In the genomic region with DNA sequence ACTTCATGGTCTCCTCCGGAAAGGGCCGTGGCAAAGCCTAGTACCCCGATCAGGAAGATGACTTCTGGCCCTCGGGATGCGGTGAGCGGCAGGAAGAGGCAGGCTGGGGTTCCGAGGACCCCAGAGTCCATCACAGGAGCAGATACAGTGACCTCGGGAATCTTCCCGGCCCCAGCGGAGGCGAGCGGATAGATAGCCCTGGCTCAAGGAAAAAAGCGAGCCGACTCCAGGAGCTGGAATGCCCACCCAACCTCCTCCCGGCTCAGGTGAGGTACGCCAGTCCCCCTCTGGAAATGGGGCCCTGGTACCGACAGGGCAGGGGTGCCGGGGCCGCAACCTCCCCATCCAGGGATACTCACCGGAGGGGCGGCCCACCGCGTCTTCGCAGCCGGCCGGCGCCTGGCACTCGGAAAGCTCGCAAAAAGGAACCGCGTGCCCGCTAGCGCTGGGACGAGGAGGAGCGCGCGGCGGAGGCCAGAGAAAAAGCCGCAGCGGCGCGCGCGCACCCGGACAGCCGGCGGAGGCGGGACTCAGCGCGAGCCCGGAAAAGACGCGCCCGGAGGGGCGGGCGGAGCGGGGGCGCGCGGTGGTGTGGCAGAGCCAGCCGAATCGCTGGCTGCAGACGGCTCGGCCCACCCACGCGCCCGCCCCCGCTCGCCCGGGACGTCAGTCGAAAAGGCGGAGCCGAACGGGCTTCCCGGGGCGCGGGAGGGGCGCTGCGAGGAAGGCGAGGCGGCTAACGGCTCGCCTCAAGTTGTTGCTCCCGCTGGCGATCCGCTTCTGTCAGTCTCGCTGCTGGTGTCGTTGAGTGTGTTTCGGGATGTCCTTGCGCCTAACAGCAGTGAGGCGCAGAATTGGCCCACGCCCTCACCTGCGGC, we compare ENCODE assay signal across 8 cellular contexts. TPM values are rescaled to one million over a fixed set of nuclear protein-coding genes. Genes with fewer than 3 reads are reported as not detected.
A peak's percentile ranks its signal among the peaks of the same experiment; 100 is the strongest.
DNase-seq lines count a peak whose midpoint lies in the region; ATAC-seq and TF ChIP-seq lines count a peak whose summit lies in the region.

A gene (minus strand): TSS at position 478 of the 878 bp plus-strand sequence. CDS start 49,894 bp downstream, outside the sequence.

- CTCF ChIA-PET in HEK293T (lab: Yijun Ruan, JAX), result interaction anchor here (0.7 to 2.9 kb wide), 5 partner anchors 13 to 158 kb away, joined by 3 to 7 read pairs (median 5); no protein-coding TSS in a partner anchor

- H3K27ac Mint-ChIP-seq in activated naive CD4-positive, alpha-beta T cell treated with anti-CD3 and anti-CD28 coated beads, Interleukin-2, amount 50 U/mL, for 24 hours, result peak within 1 kb of the TSS; percentile 100

- peaks cover 7% of the 10 kb centered on the region for H3K36me3 Mint-ChIP-seq in activated naive CD4-positive, alpha-beta T cell treated with anti-CD3 and anti-CD28 coated beads, Interleukin-2, amount 50 U/mL, for 24 hours

- H3K27ac ChIP-seq in suprapubic skin, result peak within 1 kb of the TSS; percentile 84

- peaks cover 34% of the 10 kb centered on the region for H3K4me1 Mint-ChIP-seq in activated naive CD4-positive, alpha-beta T cell treated with anti-CD3 and anti-CD28 coated beads, Interleukin-2, amount 50 U/mL, for 24 hours

- peak; percentile 89 for ATAC-seq in omental fat pad (ENCODE audit: low FRiP score)

- H3K9me3 ChIP-seq in suprapubic skin, result no peaks in the 10 kb centered on the region

- TF ChIP-seq POLR2A in NB4 (IDR thresholded peaks at IDR 0.05; ENCODE audit: extremely low read depth, insufficient read length), result peak; percentile 59
- TF ChIP-seq POLR2A in suprapubic skin (IDR thresholded peaks at IDR 0.05), result peak in 1 of 2 donors; percentile 35

- H3K36me3 ChIP-seq in suprapubic skin, result no peaks in the 10 kb centered on the region

- no peak for TF ChIP-seq EP300 in suprapubic skin (IDR thresholded peaks at IDR 0.05)

- H3K9me3 Mint-ChIP-seq in activated naive CD4-positive, alpha-beta T cell treated with anti-CD3 and anti-CD28 coated beads, Interleukin-2, amount 50 U/mL, for 24 hours, result no peaks in the 10 kb centered on the region

- peak within 1 kb of the TSS; percentile 99 for H3K4me3 Mint-ChIP-seq in activated naive CD4-positive, alpha-beta T cell treated with anti-CD3 and anti-CD28 coated beads, Interleukin-2, amount 50 U/mL, for 24 hours

- DNase-seq in GF-D8 (lab: John Stamatoyannopoulos, UW) (peak; percentile 55), HEK293T (ENCODE audit: extremely low spot score) (peak; percentile 87), NB4 (ENCODE audit: low read depth) (peak; percentile 91), SKM-1 (lab: John Stamatoyannopoulos, UW; ENCODE audit: unreplicated experiment) (peak; percentile 53), globus pallidus (ENCODE audit: low spot score) (peak; percentile 82), omental fat pad (ENCODE audit: low spot score) (peak; percentile 48), suprapubic skin (ENCODE audit: low spot score in 2 of 2) (peak; percentile 85 to 86)

- TF ChIP-seq CTCF in NB4 (IDR thresholded peaks at IDR 0.05; ENCODE audit: low read depth, low read length) (no peak), omental fat pad (IDR thresholded peaks at IDR 0.05) (no peak), suprapubic skin (IDR thresholded peaks at IDR 0.05) (no peak)

- 45% methylated on average over 34 of the region's 94 CpGs for WGBS in suprapubic skin

- H3K27me3 ChIP-seq in suprapubic skin, result no peaks in the 10 kb centered on the region

- H3K4me3 ChIP-seq in NB4 (ENCODE audit: low read depth, low read length), result peak within 1 kb of the TSS; percentile 93
- peak within 1 kb of the TSS; percentile 71 for H3K4me3 ChIP-seq in suprapubic skin

- no peaks in the 10 kb centered on the region for H3K27me3 Mint-ChIP-seq in activated naive CD4-positive, alpha-beta T cell treated with anti-CD3 and anti-CD28 coated beads, Interleukin-2, amount 50 U/mL, for 24 hours

- POLR2A ChIA-PET in HEK293T (lab: Yijun Ruan, JAX), result interaction anchor here (1.1 to 1.6 kb wide), 5 partner anchors 13 to 95 kb away, joined by 3 to 5 read pairs (median 4); no protein-coding TSS in a partner anchor

- peaks cover 6% of the 10 kb centered on the region for H3K4me1 ChIP-seq in suprapubic skin

TF ChIP-seq in HEK293T, 16 proteins besides CTCF, POLR2A, EP300 and RAD21:
- TF ChIP-seq L3MBTL2 (conservative IDR thresholded peaks at IDR 0.05) (peak; percentile 94), SUZ12 (IDR thresholded peaks at IDR 0.05) (no peak)

RNA-seq across cellular contexts. Expression of the gene that starts here (rescaled TPM):
- total RNA-seq in omental fat pad (100 to 1,000 TPM in 3 of 4 donors, 10 to 100 TPM in 1; 94.7 to 244 (median 166) TPM), suprapubic skin (10 to 100 TPM; 40.7 to 64.7 (median 43.7) TPM)

Comparison
In these comparisons a context has a peak if more than half of its experiments do, and no peak if none do; other contexts are left out.
1. Peak in every context shown above with its lines: DNase-seq, ATAC-seq, H3K4me3 ChIP-seq and H3K27ac ChIP-seq.